Comparison of ENCODE assay signal across 22 cellular contexts in the genomic region with DNA sequence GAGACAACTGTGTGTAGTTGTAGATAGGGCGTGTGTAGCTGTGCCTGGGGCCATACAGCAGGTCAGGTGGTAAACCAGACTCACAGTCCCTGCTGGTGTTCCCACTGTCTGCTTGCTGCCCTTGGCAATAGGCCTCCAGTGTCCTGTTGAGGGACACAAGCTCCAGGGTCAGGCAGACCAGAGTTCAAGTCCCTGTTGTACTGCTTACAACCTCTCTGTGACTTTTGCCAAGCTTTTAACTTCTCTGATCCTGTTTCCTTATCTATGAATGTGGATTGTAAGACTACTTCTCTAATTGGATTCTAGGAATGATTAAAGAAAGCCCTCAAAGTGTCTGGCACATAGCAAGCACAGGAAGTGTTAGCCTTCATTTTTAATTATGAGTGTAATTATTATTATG.
"Had no signal": no experiment of that assay in that cellular context is flagged by ENCODE, and none has a peak within 500 bp of the region (broad histone marks: within the 10 kb centered on the region; RNA-seq: fewer than 3 reads in every experiment).

No MANE protein-coding gene starts in this region.

- H3K27ac ChIP-seq: cardiac muscle cell, hepatocyte, parathyroid adenoma, upper lobe of left lung, VCaP had no signal

- H3K4me2 ChIP-seq: hepatocyte had no signal

- H3K79me2 ChIP-seq: parathyroid adenoma had no signal

- H3K9ac ChIP-seq: parathyroid adenoma had no signal

- H3K9me3 Mint-ChIP-seq: activated CD4-positive, alpha-beta T cell treated with anti-CD3 and anti-CD28 coated beads, Interleukin-2, amount 10 ng/mL, durations not matched to agents 7 days and 5 days; activated CD8-positive, alpha-beta T cell treated with anti-CD3 and anti-CD28 coated beads for 36 hours; activated naive CD4-positive, alpha-beta T cell treated with anti-CD3 and anti-CD28 coated beads, Interleukin-2, amount 10 ng/mL, durations not matched to agents 7 days and 5 days; immature natural killer cell; nephron; stimulated activated naive B cell treated with anti-CD40 and anti-IgM and Interleukin-4, amounts not matched to agents 10 μg/mL and 1 μg/mL and 100 μg/mL, for 72 hours; T-helper 2 cell treated with Interferon-gamma antibody and Interleukin-4, amounts not matched to agents 5 μg/mL and 100 μg/mL, for 36 hours had no signal

- H3K4me1 Mint-ChIP-seq: activated CD4-positive, alpha-beta T cell treated with anti-CD3 and anti-CD28 coated beads, Interleukin-2, amount 10 ng/mL, durations not matched to agents 7 days and 5 days; activated CD8-positive, alpha-beta memory T cell treated with anti-CD3 and anti-CD28 coated beads, Interleukin-2, amount 10 ng/mL, durations not matched to agents 7 days and 5 days; activated naive CD4-positive, alpha-beta T cell treated with anti-CD3 and anti-CD28 coated beads, Interleukin-2, amount 10 ng/mL, durations not matched to agents 7 days and 5 days; immature natural killer cell; stimulated activated naive B cell treated with anti-CD40 and anti-IgM and Interleukin-4, amounts not matched to agents 10 μg/mL and 1 μg/mL and 100 μg/mL, for 72 hours had no signal

- H3K9me3 ChIP-seq: upper lobe of left lung had no signal

- DNase-seq: activated CD4-positive, alpha-beta T cell treated with anti-CD3 and anti-CD28 coated beads, Interleukin-2, amount 10 ng/mL, durations not matched to agents 7 days and 5 days; activated CD8-positive, alpha-beta memory T cell treated with anti-CD3 and anti-CD28 coated beads, Interleukin-2, amount 10 ng/mL, durations not matched to agents 7 days and 5 days; activated CD8-positive, alpha-beta T cell treated with anti-CD3 and anti-CD28 coated beads for 36 hours; activated effector memory CD4-positive, alpha-beta T cell treated with anti-CD3 and anti-CD28 coated beads, Interleukin-2, amount 50 U/mL, for 16 hours; activated naive CD4-positive, alpha-beta T cell treated with anti-CD3 and anti-CD28 coated beads, Interleukin-2, amount 10 ng/mL, durations not matched to agents 7 days and 5 days; activated T-cell treated with anti-CD3 and anti-CD28 coated beads for 4 hours; amygdala; cortex of kidney; foreskin melanocyte; immature natural killer cell; left ventricle myocardium superior; mammary epithelial cell; right cardiac atrium; stimulated activated CD4-positive, alpha-beta T cell treated with anti-CD3 and anti-CD28 coated beads, Interleukin-12 subunit alpha, Interleukin-12 subunit beta, amount 100 ng/mL, for 4 hours; stimulated activated naive B cell treated with anti-CD40 and anti-IgM and Interleukin-4, amounts not matched to agents 10 μg/mL and 1 μg/mL and 100 μg/mL, for 72 hours; upper lobe of left lung had no signal

- H3K36me3 Mint-ChIP-seq: activated CD8-positive, alpha-beta memory T cell treated with anti-CD3 and anti-CD28 coated beads, Interleukin-2, amount 10 ng/mL, durations not matched to agents 7 days and 5 days; activated naive CD4-positive, alpha-beta T cell treated with anti-CD3 and anti-CD28 coated beads, Interleukin-2, amount 10 ng/mL, durations not matched to agents 7 days and 5 days; immature natural killer cell had no signal

- H3K27ac Mint-ChIP-seq: activated CD4-positive, alpha-beta T cell treated with anti-CD3 and anti-CD28 coated beads, Interleukin-2, amount 10 ng/mL, durations not matched to agents 7 days and 5 days; activated CD8-positive, alpha-beta memory T cell treated with anti-CD3 and anti-CD28 coated beads, Interleukin-2, amount 10 ng/mL, durations not matched to agents 7 days and 5 days; activated CD8-positive, alpha-beta T cell treated with anti-CD3 and anti-CD28 coated beads for 36 hours; activated naive CD4-positive, alpha-beta T cell treated with anti-CD3 and anti-CD28 coated beads, Interleukin-2, amount 10 ng/mL, durations not matched to agents 7 days and 5 days; immature natural killer cell; nephron; stimulated activated naive B cell treated with anti-CD40 and anti-IgM and Interleukin-4, amounts not matched to agents 10 μg/mL and 1 μg/mL and 100 μg/mL, for 72 hours; T-helper 2 cell treated with Interferon-gamma antibody and Interleukin-4, amounts not matched to agents 5 μg/mL and 100 μg/mL, for 36 hours had no signal

- H3K27me3 ChIP-seq: cardiac muscle cell, hepatocyte, upper lobe of left lung had no signal

- H3K4me3 ChIP-seq: cardiac muscle cell, hepatocyte, upper lobe of left lung had no signal

- H3K36me3 ChIP-seq: cardiac muscle cell had no signal

- H3K4me1 ChIP-seq: parathyroid adenoma had no signal

- H3K4me3 Mint-ChIP-seq: activated CD4-positive, alpha-beta T cell treated with anti-CD3 and anti-CD28 coated beads, Interleukin-2, amount 10 ng/mL, durations not matched to agents 7 days and 5 days; activated CD8-positive, alpha-beta memory T cell treated with anti-CD3 and anti-CD28 coated beads, Interleukin-2, amount 10 ng/mL, durations not matched to agents 7 days and 5 days; activated CD8-positive, alpha-beta T cell treated with anti-CD3 and anti-CD28 coated beads for 36 hours; activated naive CD4-positive, alpha-beta T cell treated with anti-CD3 and anti-CD28 coated beads, Interleukin-2, amount 10 ng/mL, durations not matched to agents 7 days and 5 days; immature natural killer cell; nephron; stimulated activated naive B cell treated with anti-CD40 and anti-IgM and Interleukin-4, amounts not matched to agents 10 μg/mL and 1 μg/mL and 100 μg/mL, for 72 hours; T-helper 2 cell treated with Interferon-gamma antibody and Interleukin-4, amounts not matched to agents 5 μg/mL and 100 μg/mL, for 36 hours had no signal
